Comparison of ENCODE assay signal across 22 cellular contexts in genomic region chr13:109871018-109871370, GRCh38.
DNase-seq lines count a peak whose midpoint lies in the region; TF ChIP-seq lines count a peak whose summit lies in the region.
"Had no signal": no experiment of that assay in that cellular context is flagged by ENCODE, and none has a peak within 500 bp of the region (broad histone marks: within the 10 kb centered on the region; RNA-seq: fewer than 3 reads in every experiment).

No MANE protein-coding gene starts in this region.

- TF ChIP-seq CTCF in AG09309 (IDR thresholded peaks at IDR 0.05; ENCODE audit: control insufficient read depth, insufficient read depth, low read depth, low read length, missing control alignments) (no peak), hepatocyte (IDR thresholded peaks at IDR 0.05; ENCODE audit: poor library complexity) (no peak), osteocyte (IDR thresholded peaks at IDR 0.05) (no peak), progenitor cell of endocrine pancreas (IDR thresholded peaks at IDR 0.05; ENCODE audit: unreplicated experiment) (no peak)

- H3K4me3 Mint-ChIP-seq in osteocyte (ENCODE audit: unreplicated experiment) (no peak overlapping the region), progenitor cell of endocrine pancreas (ENCODE audit: low read depth) (no peak overlapping the region)
- H3K4me3 Mint-ChIP-seq: activated B cell treated with CpG ODN at 0.5 μM for 24 hours had no signal

- no peaks in the 10 kb centered on the region for H3K27me3 ChIP-seq in hepatocyte
- H3K27me3 ChIP-seq: BLaER1 treated with 17β-estradiol and CSF1 and Interleukin-3, amounts not matched to agents 10 nM and 100 nM; esophagus squamous epithelium; heart right ventricle had no signal

- H3K36me3 ChIP-seq in hepatocyte (replicated peaks; ENCODE audit: insufficient read depth, low read depth) = no peaks in the 10 kb centered on the region
- H3K36me3 ChIP-seq: BLaER1 treated with 17β-estradiol and CSF1 and Interleukin-3, amounts not matched to agents 10 nM and 100 nM; esophagus squamous epithelium; heart right ventricle had no signal

- H3K27ac Mint-ChIP-seq in osteocyte (ENCODE audit: unreplicated experiment) (no peak overlapping the region), progenitor cell of endocrine pancreas (no peak overlapping the region)
- H3K27ac Mint-ChIP-seq: activated B cell treated with CpG ODN at 0.5 μM for 24 hours had no signal

- no peaks in the 10 kb centered on the region for H4K20me1 ChIP-seq in hepatocyte (ENCODE audit: insufficient read depth, poor library complexity, severe bottlenecking)
- H4K20me1 ChIP-seq: BLaER1 treated with 17β-estradiol and CSF1 and Interleukin-3, amounts not matched to agents 10 nM and 100 nM had no signal

- H3K4me1 Mint-ChIP-seq in osteocyte (ENCODE audit: unreplicated experiment) (peaks cover 2% of the 10 kb centered on the region), progenitor cell of endocrine pancreas (ENCODE audit: low read depth) (peaks cover 25% of the 10 kb centered on the region)

- no peak overlapping the region for H3K4me2 ChIP-seq in hepatocyte

- H3K27me3 Mint-ChIP-seq in osteocyte (ENCODE audit: unreplicated experiment) (peaks cover 8% of the 10 kb centered on the region), progenitor cell of endocrine pancreas (peaks cover 2% of the 10 kb centered on the region)

- 88% methylated on average over 5 of the region's 5 CpGs for WGBS in hepatocyte (ENCODE audit: low lambda C conversion rate, missing lambda C conversion rate)

- H3K4me3 ChIP-seq in AG09309 (ENCODE audit: control insufficient read depth, low read depth, low read length) = no peak overlapping the region
- no peak overlapping the region for H3K4me3 ChIP-seq in hepatocyte
- H3K4me3 ChIP-seq: A549; BLaER1 treated with 17β-estradiol and CSF1 and Interleukin-3, amounts not matched to agents 10 nM and 100 nM; esophagus squamous epithelium; K562 had no signal

- no peaks in the 10 kb centered on the region for H3K9me2 ChIP-seq in hepatocyte (replicated peaks; ENCODE audit: insufficient read depth)

- H3K27ac ChIP-seq in hepatocyte = peak overlapping the region; percentile 1
- H3K27ac ChIP-seq: BLaER1 treated with 17β-estradiol and CSF1 and Interleukin-3, amounts not matched to agents 10 nM and 100 nM; esophagus squamous epithelium had no signal

- no peaks in the 10 kb centered on the region for H3K9me3 Mint-ChIP-seq in osteocyte (ENCODE audit: unreplicated experiment)
- no peaks in the 10 kb centered on the region for H3K9me3 Mint-ChIP-seq in progenitor cell of endocrine pancreas (ENCODE audit: low read depth)
- H3K9me3 Mint-ChIP-seq: activated B cell treated with CpG ODN at 0.5 μM for 24 hours had no signal

- H3K36me3 Mint-ChIP-seq in osteocyte (ENCODE audit: unreplicated experiment) = no peaks in the 10 kb centered on the region
- H3K36me3 Mint-ChIP-seq in progenitor cell of endocrine pancreas (ENCODE audit: insufficient read depth) = no peaks in the 10 kb centered on the region

- DNase-seq in AG09309 (ENCODE audit: low read depth) (peak; percentile 7), HT1080 (ENCODE audit: low read depth) (peak; percentile 61), astrocyte of the hippocampus (ENCODE audit: low read depth, low spot score) (peak; percentile 28), hepatocyte (ENCODE audit: low spot score) (no peak), GM19238 (ENCODE audit: insufficient read length, low spot score) (no peak), osteocyte (ENCODE audit: extremely low spot score, unreplicated experiment) (no peak), NCI-H1092 (lab: John Stamatoyannopoulos, UW) (no peak), progenitor cell of endocrine pancreas (ENCODE audit: low spot score, unreplicated experiment) (no peak)
- DNase-seq: activated B cell treated with CpG ODN at 0.5 μM for 24 hours; activated naive CD4-positive, alpha-beta T cell treated with anti-CD3 and anti-CD28 coated beads, Interleukin-2, amount 50 U/mL, for 16 hours; activated T-cell treated with anti-CD3 and anti-CD28 coated beads, Interleukin-2, amount 50 U/mL, for 48 hours; aorta; effector memory CD4-positive, alpha-beta T cell; esophagus squamous epithelium; heart right ventricle; left ventricle myocardium superior; NCI-H2029; NK-92 treated with Interleukin-12 subunit alpha and Interleukin-12 subunit beta, amount 100 ng/mL, for 24 hours; stimulated activated CD8-positive, alpha-beta memory T cell treated with anti-CD3 and anti-CD28 coated beads, Interleukin-4, amount 100 ng/mL, for 48 hours had no signal

- H3K79me2 ChIP-seq in hepatocyte = no peaks in the 10 kb centered on the region

- no peak overlapping the region for H2AFZ ChIP-seq in hepatocyte

- H3K4me1 ChIP-seq in hepatocyte (ENCODE audit: insufficient read depth) = peaks cover 17% of the 10 kb centered on the region

- no peaks in the 10 kb centered on the region for H3K9me3 ChIP-seq in hepatocyte (ENCODE audit: low read depth)
- H3K9me3 ChIP-seq: A549, esophagus squamous epithelium, heart right ventricle had no signal

Comparison
In these comparisons a context has a peak if more than half of its experiments do, and no peak if none do; other contexts are left out.
1. DNase-seq: peak in AG09309 (single experiment), HT1080 (single experiment) and astrocyte of the hippocampus (single experiment); none in hepatocyte (single experiment), GM19238 (single experiment), osteocyte (single experiment), NCI-H1092 (single experiment) and progenitor cell of endocrine pancreas (single experiment).